In genomic region chr12:11650697-11651281, GRCh38 we compare ENCODE assay signal across 8 cellular contexts. TPM values are rescaled to one million over a fixed set of nuclear protein-coding genes. Genes with fewer than 3 reads are reported as not detected.
DNase-seq lines count a peak whose midpoint lies in the region; ATAC-seq and TF ChIP-seq lines count a peak whose summit lies in the region.

No MANE protein-coding gene starts in this region.

- BruUV-seq in Panc1 (replicated peaks; lab: Mats Ljungman, UMichigan) = TSS peak; percentile 67

- H3K36me3 ChIP-seq in Panc1 (ENCODE audit: control insufficient read depth, insufficient read depth, low read length) (peaks cover 2% of the 10 kb centered on the region; the same call in 1 of the 2 replicates), right lobe of liver (no peaks in the 10 kb centered on the region), thoracic aorta (no peaks in the 10 kb centered on the region)

- H3K4me3 ChIP-seq in AG09309 (ENCODE audit: control insufficient read depth, low read depth, low read length) (peak overlapping the region; percentile 71), Panc1 (ENCODE audit: low read depth in 2 of 2, low read length in 2 of 2) (peak overlapping the region; percentile 66 to 67), right lobe of liver (peak overlapping the region; percentile 73 to 83 (median 82)), thoracic aorta (peak overlapping the region; percentile 97)

- no peak for TF ChIP-seq POLR2A in right lobe of liver (IDR thresholded peaks at IDR 0.05)

- TF ChIP-seq CTCF in AG09309 (IDR thresholded peaks at IDR 0.05; ENCODE audit: control insufficient read depth, insufficient read depth, low read depth, low read length, missing control alignments) (no peak), Panc1 (IDR thresholded peaks at IDR 0.05) (no peak), chondrocyte (IDR thresholded peaks at IDR 0.05) (peak; percentile 73), right lobe of liver (IDR thresholded peaks at IDR 0.05) (peak in 1 of 4 donors; percentile 7), thoracic aorta (IDR thresholded peaks at IDR 0.05) (no peak)

- 1% methylated on average over 9 of the region's 9 CpGs for WGBS in right lobe of liver (ENCODE audit: insufficient coverage, low coverage, low lambda C conversion rate, missing lambda C conversion rate)

- H3K9me3 Mint-ChIP-seq in chondrocyte (ENCODE audit: low read depth) = no peaks in the 10 kb centered on the region

- H3K4me1 ChIP-seq in Panc1 (ENCODE audit: control insufficient read depth, insufficient read depth, low read length) (peaks cover 13% of the 10 kb centered on the region; the same call in 1 of the 2 replicates), right lobe of liver (peaks cover 0 to 30% (median 0%) of the 10 kb centered on the region in 4 donors), thoracic aorta (ENCODE audit: control insufficient read depth in 1 of 2, low read depth in 2 of 2) (peaks cover 22 to 34% of the 10 kb centered on the region in 2 donors)

- in situ Hi-C loops in Panc1 (cut with HindIII; ENCODE audit: low pct_unique_long_range_greater_than_20kb, low sequenced_read_pairs) = no loop called here

- H3K27ac Mint-ChIP-seq in chondrocyte (ENCODE audit: unreplicated experiment) = peak overlapping the region; percentile 98

- no peaks in the 10 kb centered on the region for H3K27me3 Mint-ChIP-seq in chondrocyte (ENCODE audit: low read depth)

- DNase-seq in AG09309 (ENCODE audit: low read depth) = no peak
- DNase-seq in H4 (ENCODE audit: low spot score) = peak; percentile 63
- DNase-seq in Panc1 (ENCODE audit: low read depth, low spot score) = no peak
- DNase-seq in chondrocyte (ENCODE audit: low spot score) = no peak
- DNase-seq in right lobe of liver = no peak
- no peak for DNase-seq in thoracic aorta (ENCODE audit: low spot score)
- DNase-seq in posterior cingulate gyrus = no peak

- POLR2A ChIA-PET in Panc1 (lab: Charles Lee) = no interaction called here

- intact Hi-C loops in Panc1 (cut with micrococcal nuclease; ENCODE audit: unreplicated experiment) (no loop called here), right lobe of liver (cut with DNase I) (no loop called here), posterior cingulate gyrus (cut with DNase I) (loop anchor here (10.0 kb wide), 1 partner anchor 144 kb away; no protein-coding TSS in a partner anchor)

- no peaks in the 10 kb centered on the region for H3K27me3 ChIP-seq in Panc1 (ENCODE audit: control insufficient read depth, insufficient read depth, low read length)
- H3K27me3 ChIP-seq in right lobe of liver = no peaks in the 10 kb centered on the region
- H3K27me3 ChIP-seq in thoracic aorta (replicated peaks; ENCODE audit: insufficient read depth) = no peaks in the 10 kb centered on the region

- H3K9me3 ChIP-seq in Panc1 (ENCODE audit: control insufficient read depth, insufficient read depth, low read depth, low read length) (no peaks in the 10 kb centered on the region), right lobe of liver (no peaks in the 10 kb centered on the region), thoracic aorta (no peaks in the 10 kb centered on the region)

- H3K27ac ChIP-seq in Panc1 (ENCODE audit: low read length) (peak overlapping the region; percentile 74), right lobe of liver (peak overlapping the region; percentile 91 to 98 (median 95)), thoracic aorta (peak overlapping the region; percentile 93 to 94)

- no peaks in the 10 kb centered on the region for H3K36me3 Mint-ChIP-seq in chondrocyte (ENCODE audit: low read depth)

- H3K4me1 Mint-ChIP-seq in chondrocyte (ENCODE audit: low read depth) = peaks cover 31% of the 10 kb centered on the region

- peak overlapping the region; percentile 94 for H3K4me3 Mint-ChIP-seq in chondrocyte (ENCODE audit: unreplicated experiment)

- ATAC-seq in Panc1 (no peak), right lobe of liver (peak; percentile 47 to 64 (median 56)), thoracic aorta (ENCODE audit: insufficient number of reproducible peaks, low FRiP score, low read depth) (no peak), GM21786 (IDR thresholded peaks at IDR 0.05; ENCODE audit: unreplicated experiment) (no peak)

- CTCF ChIA-PET in Panc1 (lab: Charles Lee) = no interaction called here

RNA-seq across cellular contexts. Expression of gene ETV6, which starts 1.3 kb away (rescaled TPM):
- 4.6 and 6.1 TPM in 2 replicates for total RNA-seq in H4 (2014; rRNA removed; shearing (Covaris generic))
- 17.2 TPM for total RNA-seq in Panc1 (2021; ENCODE audit: unreplicated experiment)
- 3.1 TPM for polyA plus RNA-seq in Panc1 (2012; ENCODE audit: insufficient read length)
- 30.4 to 37.8 TPM (median 33.4 TPM) in 3 replicates for total RNA-seq in chondrocyte
- 10 to 100 TPM in 4 of 6 experiments, 1 to 10 TPM in 2; 7.2 to 28.3 (median 11.0) TPM for total RNA-seq in right lobe of liver
- 10 to 100 TPM; 41.4 to 58.4 TPM for total RNA-seq in thoracic aorta

Comparison
In these comparisons a context has a peak if more than half of its experiments do, and no peak if none do; other contexts are left out.
1. ATAC-seq: peak in right lobe of liver (4 of 4); none in Panc1 (single experiment), thoracic aorta (single experiment) and GM21786 (single experiment).
2. Peak in every context shown above with its lines, with median percentiles within 50 percentile points of each other: H3K4me3 ChIP-seq and H3K27ac ChIP-seq.